12 cellular contexts compared by ENCODE assay signal in genomic region chr6:101392561-101393230, GRCh38. TPM values are rescaled to one million over a fixed set of nuclear protein-coding genes. Genes with fewer than 3 reads are reported as not detected.
DNase-seq lines count a peak whose midpoint lies in the region; ATAC-seq and TF ChIP-seq lines count a peak whose summit lies in the region.
"Had no signal": no experiment of that assay in that cellular context is flagged by ENCODE, and none has a peak within 500 bp of the region (broad histone marks: within the 10 kb centered on the region; RNA-seq: fewer than 3 reads in every experiment).

No MANE protein-coding gene starts in this region.

- H3K4me3 Mint-ChIP-seq in endodermal cell (peak overlapping the region; percentile 71), neural crest cell (peak overlapping the region; percentile 96)

- no peaks in the 10 kb centered on the region for H3K27me3 ChIP-seq in BJ (ENCODE audit: control insufficient read depth, insufficient read depth, low read length)
- H3K27me3 ChIP-seq in endodermal cell (ENCODE audit: control insufficient read depth, insufficient read depth, low read length, poor library complexity, severe bottlenecking): peaks cover 70% of the 10 kb centered on the region

- no peak for TF ChIP-seq CTCF in BJ (IDR thresholded peaks at IDR 0.05; ENCODE audit: insufficient read depth, low read depth, low read length)
- no peak for TF ChIP-seq CTCF in endodermal cell (conservative IDR thresholded peaks at IDR 0.05)
- no peak for TF ChIP-seq CTCF in neural crest cell (conservative IDR thresholded peaks at IDR 0.05)

- H3K9ac ChIP-seq in endodermal cell (ENCODE audit: extremely low read depth, low read length, poor library complexity, severe bottlenecking): no peak overlapping the region

- no peak overlapping the region for H3K27ac ChIP-seq in endodermal cell (ENCODE audit: low read depth, low read length)
- H3K27ac ChIP-seq: spleen, transverse colon had no signal

- H3K36me3 Mint-ChIP-seq in endodermal cell (ENCODE audit: low read depth): no peaks in the 10 kb centered on the region
- no peaks in the 10 kb centered on the region for H3K36me3 Mint-ChIP-seq in neural crest cell (ENCODE audit: low read depth)

- DNase-seq in BJ (ENCODE audit: low read depth) (no peak), NCI-H345 (lab: John Stamatoyannopoulos, UW) (peak; percentile 36), endodermal cell (peak; percentile 72), neural crest cell (ENCODE audit: low read depth, low spot score) (no peak), NCI-H2107 treated with DMSO at 0.1 percent for 48 hours (lab: John Stamatoyannopoulos, UW; ENCODE audit: unreplicated experiment) (no peak)
- DNase-seq in activated effector memory CD4-positive, alpha-beta T cell treated with Interleukin-2 at 50 U/mL for 16 hours: no peak
- DNase-seq: activated T-cell treated with anti-CD3 and anti-CD28 coated beads for 4 hours, DND-41, spleen had no signal

- H3K9me3 Mint-ChIP-seq in endodermal cell (no peaks in the 10 kb centered on the region), neural crest cell (no peaks in the 10 kb centered on the region)

- no peaks in the 10 kb centered on the region for H3K36me3 ChIP-seq in BJ (ENCODE audit: control insufficient read depth, insufficient read depth, low read length)
- H3K36me3 ChIP-seq in endodermal cell (ENCODE audit: control insufficient read depth, insufficient read depth, low read length): no peaks in the 10 kb centered on the region
- H3K36me3 ChIP-seq: spleen, transverse colon had no signal

- H3K27me3 Mint-ChIP-seq in endodermal cell (ENCODE audit: insufficient read depth) (peaks cover 65% of the 10 kb centered on the region), neural crest cell (ENCODE audit: low read depth) (peaks cover 73% of the 10 kb centered on the region)

- CTCF ChIA-PET in BJ (lab: Yijun Ruan, JAX): interaction anchor here (0.5 to 1.3 kb wide), 7 partner anchors 7 to 278 kb away, joined by 3 to 4 read pairs (median 3); no protein-coding TSS in a partner anchor

- POLR2A ChIA-PET in BJ (lab: Charles Lee): interaction anchor here (0.6 to 0.7 kb wide), 2 partner anchors 12 to 669 kb away, joined by 4 to 5 read pairs; no protein-coding TSS in a partner anchor

- ATAC-seq in GM21381 (IDR thresholded peaks at IDR 0.05; ENCODE audit: unreplicated experiment) (no peak), GM21723 (IDR thresholded peaks at IDR 0.05; ENCODE audit: unreplicated experiment) (no peak)

- H3K4me3 ChIP-seq in BJ (ENCODE audit: low read depth, low read length) (peak overlapping the region; percentile 91), endodermal cell (ENCODE audit: low read length) (peak overlapping the region; percentile 76)

- no peak overlapping the region for H3K27ac Mint-ChIP-seq in endodermal cell
- H3K27ac Mint-ChIP-seq in neural crest cell (ENCODE audit: unreplicated experiment): peak overlapping the region; percentile 13

- H3K4me1 ChIP-seq in endodermal cell (ENCODE audit: control insufficient read depth, insufficient read depth, low read length): no peaks in the 10 kb centered on the region

- H3K9me3 ChIP-seq in endodermal cell (ENCODE audit: control insufficient read depth, low read length): no peaks in the 10 kb centered on the region
- H3K9me3 ChIP-seq: spleen, transverse colon had no signal

- WGBS in endodermal cell (ENCODE audit: insufficient coverage in 1 of 2, insufficient read length in 1 of 2), 2 experiments: 2 to 5% methylated on average over 16 to 27 of the region's 27 CpGs

- peaks cover 20% of the 10 kb centered on the region for H3K4me1 Mint-ChIP-seq in endodermal cell
- H3K4me1 Mint-ChIP-seq in neural crest cell: peaks cover 45% of the 10 kb centered on the region

RNA-seq across cellular contexts. Expression of gene GRIK2, which starts 0.8 kb away (rescaled TPM):
- 23.0 and 30.0 TPM in 2 replicates for polyA plus RNA-seq in BJ (2011; rRNA removed)
- 92.0 and 93.6 TPM in 2 replicates for polyA minus RNA-seq in BJ (2011; rRNA and poly(A)+ RNA removed)
- total RNA-seq in endodermal cell: 1 to 10 TPM in 1 of 2 donors, under 1 TPM in 1; 1.00 to 4.5 TPM
- 2.2 TPM for polyA plus RNA-seq in endodermal cell (2013, experiment 1 of 2)
- polyA plus RNA-seq in endodermal cell (2013, experiment 2 of 2): 2.1 TPM
- total RNA-seq in neural crest cell: 10.5 and 11.0 TPM in 2 replicates

Comparison
In these comparisons a context has a peak if more than half of its experiments do, and no peak if none do; other contexts are left out.
1. DNase-seq: peak in NCI-H345 (single experiment) and endodermal cell (single experiment); none in BJ (single experiment), neural crest cell (single experiment), NCI-H2107 treated with DMSO at 0.1 percent for 48 hours (single experiment) and activated effector memory CD4-positive, alpha-beta T cell treated with Interleukin-2 at 50 U/mL for 16 hours (single experiment).